22 cellular contexts compared by ENCODE assay signal in the genomic region with DNA sequence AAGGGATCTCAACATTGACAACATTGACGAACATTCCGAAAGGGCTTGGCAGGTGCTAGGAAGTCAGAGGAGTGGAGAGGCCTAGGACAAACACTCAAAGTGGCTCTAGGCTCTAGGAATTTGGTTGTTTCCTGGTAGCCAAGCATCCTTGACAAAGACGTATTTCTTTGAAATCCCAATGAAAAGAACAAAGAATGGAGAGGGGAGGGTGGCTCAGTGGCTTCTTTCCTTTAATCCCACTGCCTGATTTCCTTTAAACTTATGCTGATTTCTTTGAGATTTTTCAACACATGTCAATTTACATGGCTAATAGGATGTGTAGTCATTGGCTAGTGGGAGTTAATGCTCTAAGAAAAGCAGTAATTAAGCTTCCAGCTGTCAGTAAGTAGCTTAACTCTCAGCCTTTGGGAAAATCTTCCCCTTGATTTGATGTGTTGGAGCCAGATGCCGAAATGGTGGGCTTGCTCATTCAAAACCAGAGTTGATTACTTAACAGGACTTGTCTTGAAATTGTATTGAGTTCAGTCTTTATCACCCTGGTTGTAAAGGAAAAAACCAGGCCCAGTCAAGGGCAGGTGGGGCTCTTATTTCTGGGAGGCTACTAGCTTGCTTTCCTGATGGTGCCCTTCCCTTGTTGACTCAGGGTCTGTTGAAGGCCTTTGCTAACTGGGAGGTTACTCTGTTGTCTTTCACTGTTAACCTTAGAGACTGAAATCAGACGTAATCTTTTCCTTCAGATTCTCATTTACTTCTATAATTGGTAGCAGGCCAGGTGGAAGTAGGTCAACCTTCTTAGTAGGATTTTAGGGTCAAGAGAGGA. TPM values are rescaled to one million over a fixed set of nuclear protein-coding genes. Genes with fewer than 3 reads are reported as not detected.
DNase-seq lines count a peak whose midpoint lies in the region; ATAC-seq and TF ChIP-seq lines count a peak whose summit lies in the region.
"Had no signal": no experiment of that assay in that cellular context is flagged by ENCODE, and none has a peak within 500 bp of the region (broad histone marks: within the 10 kb centered on the region; RNA-seq: fewer than 3 reads in every experiment).

No MANE protein-coding gene starts in this region.

- no peaks in the 10 kb centered on the region for H3K79me1 ChIP-seq in H9 (ENCODE audit: insufficient read depth, low read depth, low read length, poor library complexity, severe bottlenecking)

- H3K36me3 Mint-ChIP-seq in CD4-positive, alpha-beta T cell (ENCODE audit: low read depth): peaks cover 93% of the 10 kb centered on the region
- H3K36me3 Mint-ChIP-seq in H9 (ENCODE audit: insufficient read depth in 1 of 3, low read depth in 3 of 3) (peaks cover 38 to 66% (median 62%) of the 10 kb centered on the region in 3 experiments), nephron progenitor cell (ENCODE audit: low read depth) (peaks cover 76% of the 10 kb centered on the region)

- H3K9me3 ChIP-seq in CD4-positive, alpha-beta T cell (ENCODE audit: control insufficient read depth, low read length): no peaks in the 10 kb centered on the region
- no peaks in the 10 kb centered on the region for H3K9me3 ChIP-seq in H9 (ENCODE audit: control insufficient read depth, low read depth, low read length)
- no peaks in the 10 kb centered on the region for H3K9me3 ChIP-seq in WERI-Rb-1 (ENCODE audit: severe bottlenecking)
- no peaks in the 10 kb centered on the region for H3K9me3 ChIP-seq in lung (ENCODE audit: control insufficient read depth in 2 of 2, insufficient read depth in 1 of 2, low read length in 1 of 2)
- H3K9me3 ChIP-seq: gastrocnemius medialis, thoracic aorta had no signal

- no CpG with 5 or more reads among the region's 5 CpGs for WGBS in H9 (ENCODE audit: extremely low coverage, insufficient read length, low lambda C conversion rate)
- 75 to 77% methylated on average over 5 of the region's 5 CpGs for WGBS in lung, 2 donors

- no peak overlapping the region for H3K14ac ChIP-seq in H9 (ENCODE audit: insufficient read depth, low read length)

- H3K23me2 ChIP-seq in H9 (ENCODE audit: insufficient read length, low read depth, low read length, poor library complexity, severe bottlenecking): no peaks in the 10 kb centered on the region

- no peak overlapping the region for H3K4me2 ChIP-seq in H9 (ENCODE audit: insufficient read depth, insufficient read length, low read length)

- no peak overlapping the region for H3K4ac ChIP-seq in H9 (ENCODE audit: low read depth, low read length)

- POLR2A ChIA-PET in CD4-positive, alpha-beta T cell (lab: Charles Lee): no interaction called here

- H3K36me3 ChIP-seq in WERI-Rb-1 (no peaks in the 10 kb centered on the region), lung (ENCODE audit: control insufficient read depth in 2 of 2, insufficient read depth in 2 of 2, low read length in 2 of 2) (peaks cover 0 to 2% of the 10 kb centered on the region in 2 donors)
- H3K36me3 ChIP-seq: gastrocnemius medialis had no signal

- H3K4me1 Mint-ChIP-seq in CD4-positive, alpha-beta T cell (ENCODE audit: low read depth): peaks cover 61% of the 10 kb centered on the region
- H3K4me1 Mint-ChIP-seq in H9 (peaks cover 49 to 59% of the 10 kb centered on the region in 2 experiments), nephron progenitor cell (peaks cover 15% of the 10 kb centered on the region)
- H3K4me1 Mint-ChIP-seq: mesothelial cell of epicardium had no signal

- H4K5ac ChIP-seq in H9 (ENCODE audit: insufficient read length, low read depth, low read length): no peak overlapping the region

- no peak for ATAC-seq in CD4-positive, alpha-beta T cell (ENCODE audit: poor library complexity)
- ATAC-seq in lung (ENCODE audit: insufficient read depth, low FRiP score): no peak
- ATAC-seq in HG03571 (IDR thresholded peaks at IDR 0.05; ENCODE audit: unreplicated experiment): no peak
- ATAC-seq: esophagus mucosa, gastrocnemius medialis, Panc1 had no signal

- peaks cover 11% of the 10 kb centered on the region; the same call in 1 of the 2 replicates for H3K4me1 ChIP-seq in H9 (ENCODE audit: insufficient read depth, low read length)
- no peaks in the 10 kb centered on the region for H3K4me1 ChIP-seq in lung (ENCODE audit: control insufficient read depth in 2 of 2, insufficient read depth in 2 of 2, low read length in 2 of 2)
- H3K4me1 ChIP-seq: gastrocnemius medialis had no signal

- no peak overlapping the region for H2BK20ac ChIP-seq in H9 (ENCODE audit: low read depth, low read length, poor library complexity, severe bottlenecking)

- no peak overlapping the region for H2BK12ac ChIP-seq in H9 (ENCODE audit: insufficient read length, low read depth, low read length)

- H2BK5ac ChIP-seq in H9 (ENCODE audit: insufficient read length, low read length): no peak overlapping the region

- intact Hi-C loops in CD4-positive, alpha-beta T cell (cut with DNase I, micrococcal nuclease): no loop called here

- no peak overlapping the region for H3K56ac ChIP-seq in H9 (ENCODE audit: insufficient read length, low read depth, low read length)

- TF ChIP-seq CTCF in CD4-positive, alpha-beta T cell (IDR thresholded peaks at IDR 0.05): no peak
- no peak for TF ChIP-seq CTCF in H9 (conservative IDR thresholded peaks at IDR 0.05)
- TF ChIP-seq CTCF in WERI-Rb-1 (IDR thresholded peaks at IDR 0.05; ENCODE audit: low read depth, low read length): no peak
- TF ChIP-seq CTCF in lung (IDR thresholded peaks at IDR 0.05; ENCODE audit: control extremely low read depth, extremely low read depth): no peak
- TF ChIP-seq CTCF in nephron progenitor cell (IDR thresholded peaks at IDR 0.05): no peak

- H3K27ac ChIP-seq in CD4-positive, alpha-beta T cell (ENCODE audit: low read depth, low read length): no peak overlapping the region
- H3K27ac ChIP-seq in H9 (ENCODE audit: insufficient read length, low read depth, low read length) (no peak overlapping the region), WERI-Rb-1 (peak overlapping the region; percentile 82), lung (ENCODE audit: low read depth in 1 of 2, low read length in 1 of 2) (no peak overlapping the region)
- H3K27ac ChIP-seq: gastrocnemius medialis, thoracic aorta had no signal

- peak overlapping the region; percentile 29; the same call in 1 of the 2 replicates for H3K4me3 ChIP-seq in WERI-Rb-1 (ENCODE audit: low read depth, low read length)
- no peak overlapping the region for H3K4me3 ChIP-seq in lung
- H3K4me3 ChIP-seq: gastrocnemius medialis, thoracic aorta had no signal

- no peak overlapping the region for H3K4me3 Mint-ChIP-seq in CD4-positive, alpha-beta T cell
- H3K4me3 Mint-ChIP-seq in H9: no peak overlapping the region
- no peak overlapping the region for H3K4me3 Mint-ChIP-seq in nephron progenitor cell
- H3K4me3 Mint-ChIP-seq: mesothelial cell of epicardium had no signal

- H3T11ph ChIP-seq in H9 (ENCODE audit: low read length): no peak overlapping the region

- H2BK120ac ChIP-seq in H9 (ENCODE audit: low read depth, low read length, poor library complexity, severe bottlenecking): no peak overlapping the region

- H3K27me3 ChIP-seq in CD4-positive, alpha-beta T cell (ENCODE audit: control insufficient read depth, insufficient read depth, low read length): no peaks in the 10 kb centered on the region
- H3K27me3 ChIP-seq in H9 (ENCODE audit: insufficient read depth, low read length) (no peaks in the 10 kb centered on the region), WERI-Rb-1 (ENCODE audit: insufficient read depth, low read depth, severe bottlenecking) (no peaks in the 10 kb centered on the region), lung (ENCODE audit: control insufficient read depth, insufficient read depth) (no peaks in the 10 kb centered on the region)
- H3K27me3 ChIP-seq: gastrocnemius medialis had no signal

- no peak overlapping the region for H3K9ac ChIP-seq in H9 (ENCODE audit: extremely low read depth, insufficient read length, low read length)

- no peak for DNase-seq in CD4-positive, alpha-beta T cell
- DNase-seq in H9 (no peak), WERI-Rb-1 (peak; percentile 70), lung (ENCODE audit: low spot score) (peak; percentile 41), NCI-H774 (lab: John Stamatoyannopoulos, UW) (no peak), nephron progenitor cell (no peak), NCI-H1930 (lab: John Stamatoyannopoulos, UW) (no peak)
- DNase-seq: activated CD4-positive, CD25-positive, alpha-beta regulatory T cell treated with anti-CD3 and anti-CD28 coated beads, Interleukin-2, amount 50 U/mL, for 72 hours; amniotic stem cell; effector CD4-positive, alpha-beta T cell; EL; gastrocnemius medialis; NCI-H1092; NCI-H2107; occipital lobe; retina; T-helper 9 cell had no signal

- no peak overlapping the region for H2BK15ac ChIP-seq in H9 (ENCODE audit: low read depth, low read length)

- H4K20me1 ChIP-seq in H9 (ENCODE audit: control insufficient read depth, insufficient read depth, insufficient read length): no peaks in the 10 kb centered on the region

- no peak overlapping the region for H3K23ac ChIP-seq in H9 (ENCODE audit: insufficient read length, low read depth, low read length)

- peak overlapping the region; percentile 62 for H3K27ac Mint-ChIP-seq in CD4-positive, alpha-beta T cell
- H3K27ac Mint-ChIP-seq in H9 (peak overlapping the region; percentile 2 to 95 (median 74); a peak in 5 of 7 replicates), nephron progenitor cell (no peak overlapping the region)
- H3K27ac Mint-ChIP-seq: mesothelial cell of epicardium had no signal

- no peak overlapping the region for H4K8ac ChIP-seq in H9 (replicated peaks; ENCODE audit: insufficient read length, low read depth, low read length)

- H2AFZ ChIP-seq in H9 (ENCODE audit: low read length): no peak overlapping the region

- H3K27me3 Mint-ChIP-seq in CD4-positive, alpha-beta T cell: no peaks in the 10 kb centered on the region
- H3K27me3 Mint-ChIP-seq in H9 (ENCODE audit: low read depth) (no peaks in the 10 kb centered on the region), nephron progenitor cell (ENCODE audit: low read depth, poor library complexity) (no peaks in the 10 kb centered on the region)

- H3K9me3 Mint-ChIP-seq in CD4-positive, alpha-beta T cell: no peaks in the 10 kb centered on the region
- H3K9me3 Mint-ChIP-seq in H9 (peaks cover 3 to 5% of the 10 kb centered on the region in 2 experiments; a peak in 4 of 5 replicates), nephron progenitor cell (peaks cover 12% of the 10 kb centered on the region)

- H2AK5ac ChIP-seq in H9 (ENCODE audit: insufficient read length, low read length): no peak overlapping the region

- no peak overlapping the region for H4K91ac ChIP-seq in H9 (ENCODE audit: insufficient read length, low read depth, low read length)

- CTCF ChIA-PET in CD4-positive, alpha-beta T cell (lab: Charles Lee): no interaction called here

- no peak overlapping the region for H3K18ac ChIP-seq in H9 (ENCODE audit: insufficient read length, low read depth, low read length)

- H3K79me2 ChIP-seq in H9 (ENCODE audit: insufficient read depth, low read length): no peaks in the 10 kb centered on the region

RNA-seq across cellular contexts. Expression of a gene that starts 45.3 kb away (rescaled TPM):
- 100 to 1,000 TPM; 235 to 241 TPM for total RNA-seq in CD4-positive, alpha-beta T cell
- total RNA-seq in H9 (2021) (64.4 and 68.3 TPM in 2 replicates), lung (10 to 100 TPM; 61.7 to 67.0 TPM)
- polyA plus RNA-seq in lung: 10 to 100 TPM in 1 of 2 donors, 1 to 10 TPM in 1; 1.9 to 36.6 TPM

Comparison
In these comparisons a context has a peak if more than half of its experiments do, and no peak if none do; other contexts are left out.
1. DNase-seq: peak in WERI-Rb-1 (single experiment) and lung (single experiment); none in CD4-positive, alpha-beta T cell (0 of 10), H9 (single experiment), NCI-H774 (single experiment), nephron progenitor cell (single experiment) and NCI-H1930 (0 of 2).